9 cellular contexts compared by ENCODE assay signal in genomic region chr2:168961450-168962229, GRCh38.
DNase-seq lines count a peak whose midpoint lies in the region; ATAC-seq and TF ChIP-seq lines count a peak whose summit lies in the region.
"Had no signal": no experiment of that assay in that cellular context is flagged by ENCODE, and none has a peak within 500 bp of the region (broad histone marks: within the 10 kb centered on the region; RNA-seq: fewer than 3 reads in every experiment).

No MANE protein-coding gene starts in this region.

- no peaks in the 10 kb centered on the region for H3K9me3 Mint-ChIP-seq in activated naive CD4-positive, alpha-beta T cell treated with anti-CD3 and anti-CD28 coated beads, Interleukin-2, amount 10 ng/mL, durations not matched to agents 7 days and 5 days

- intact Hi-C loops in heart right ventricle (cut with DNase I): loop anchor here in 8 of 10 donors (5.0 to 10.0 kb wide), 9 partner anchors 113 to 436 kb away; no protein-coding TSS in a partner anchor

- H3K4me3 ChIP-seq in heart right ventricle: no peak overlapping the region
- H3K4me3 ChIP-seq: BLaER1 had no signal

- peaks cover 0 to 10% (median 0%) of the 10 kb centered on the region in 9 donors for H3K4me1 ChIP-seq in heart right ventricle
- H3K4me1 ChIP-seq: BLaER1 had no signal

- no peaks in the 10 kb centered on the region for H3K36me3 ChIP-seq in heart right ventricle
- H3K36me3 ChIP-seq: BLaER1 had no signal

- H3K9me3 ChIP-seq in heart right ventricle: no peaks in the 10 kb centered on the region
- H3K9me3 ChIP-seq: BLaER1 had no signal

- no peak overlapping the region for H3K27ac Mint-ChIP-seq in activated naive CD4-positive, alpha-beta T cell treated with anti-CD3 and anti-CD28 coated beads, Interleukin-2, amount 10 ng/mL, durations not matched to agents 7 days and 5 days

- peaks cover 18% of the 10 kb centered on the region for H3K4me1 Mint-ChIP-seq in activated naive CD4-positive, alpha-beta T cell treated with anti-CD3 and anti-CD28 coated beads, Interleukin-2, amount 10 ng/mL, durations not matched to agents 7 days and 5 days

- WGBS in heart right ventricle, 2 donors: 17 to 19% methylated on average over 5 of the region's 5 CpGs

- CTCF ChIA-PET in activated naive CD4-positive, alpha-beta T cell treated with anti-CD3 and anti-CD28 coated beads, Interleukin-2, amount 10 ng/mL, durations not matched to agents 7 days and 5 days (lab: Charles Lee): interaction anchor here (1.9 to 5.4 kb wide), 6 partner anchors 9 to 181 kb away, joined by 5 to 42 read pairs (median 15); no protein-coding TSS in a partner anchor

- H3K27me3 Mint-ChIP-seq in activated naive CD4-positive, alpha-beta T cell treated with anti-CD3 and anti-CD28 coated beads, Interleukin-2, amount 10 ng/mL, durations not matched to agents 7 days and 5 days: peaks cover 12% of the 10 kb centered on the region

- DNase-seq in NCI-H1417 (lab: John Stamatoyannopoulos, UW) (peak in 2 of 3 experiments; percentile 60 to 62), NCI-H1417 treated with DMSO at 0.1 percent for 48 hours (lab: John Stamatoyannopoulos, UW) (no peak), NCI-H774 (lab: John Stamatoyannopoulos, UW) (peak; percentile 49), heart right ventricle (peak in 1 of 2 donors; percentile 31), renal cortical epithelial cell (ENCODE audit: low read depth) (peak; percentile 84)
- DNase-seq in activated naive CD4-positive, alpha-beta T cell treated with anti-CD3 and anti-CD28 coated beads, Interleukin-2, amount 10 ng/mL, durations not matched to agents 7 days and 5 days: peak; percentile 24

- no peaks in the 10 kb centered on the region for H3K36me3 Mint-ChIP-seq in activated naive CD4-positive, alpha-beta T cell treated with anti-CD3 and anti-CD28 coated beads, Interleukin-2, amount 10 ng/mL, durations not matched to agents 7 days and 5 days

- peak; percentile 52 to 89 (median 82) for TF ChIP-seq CTCF in heart right ventricle (IDR thresholded peaks at IDR 0.05)

- no peak overlapping the region for H3K27ac ChIP-seq in heart right ventricle
- H3K27ac ChIP-seq: BLaER1 had no signal

- H3K4me3 Mint-ChIP-seq in activated naive CD4-positive, alpha-beta T cell treated with anti-CD3 and anti-CD28 coated beads, Interleukin-2, amount 10 ng/mL, durations not matched to agents 7 days and 5 days: no peak overlapping the region

- ATAC-seq in GM19397 (IDR thresholded peaks at IDR 0.05; ENCODE audit: unreplicated experiment): peak; percentile 65
- ATAC-seq in HG03521 (IDR thresholded peaks at IDR 0.05; ENCODE audit: unreplicated experiment): peak; percentile 74
- peak; percentile 66 to 86 (median 70) for ATAC-seq in heart right ventricle

- peaks cover 0 to 1% (median 0%) of the 10 kb centered on the region in 7 donors for H3K27me3 ChIP-seq in heart right ventricle
- H3K27me3 ChIP-seq: BLaER1 had no signal
